1 cellular context compared by ENCODE assay signal in genomic region chr16:23482778-23483177, GRCh38.
TF ChIP-seq lines count a peak whose summit lies in the region.

No MANE protein-coding gene starts in this region.

TF ChIP-seq in IMR-90, 13 proteins besides CTCF, POLR2A, EP300 and RAD21 (continued from another document):
- TF ChIP-seq MXI1 (IDR thresholded peaks at IDR 0.05; ENCODE audit: borderline replicate concordance, low read depth, low read length) (no peak), MAFK (IDR thresholded peaks at IDR 0.05; ENCODE audit: low read depth, low read length) (no peak), CEBPB (IDR thresholded peaks at IDR 0.05; ENCODE audit: low read depth, low read length) (no peak), RFX5 (IDR thresholded peaks at IDR 0.05; ENCODE audit: low read depth, low read length) (no peak), SMC3 (IDR thresholded peaks at IDR 0.05; ENCODE audit: low read depth, low read length) (no peak)
